In the genomic region with DNA sequence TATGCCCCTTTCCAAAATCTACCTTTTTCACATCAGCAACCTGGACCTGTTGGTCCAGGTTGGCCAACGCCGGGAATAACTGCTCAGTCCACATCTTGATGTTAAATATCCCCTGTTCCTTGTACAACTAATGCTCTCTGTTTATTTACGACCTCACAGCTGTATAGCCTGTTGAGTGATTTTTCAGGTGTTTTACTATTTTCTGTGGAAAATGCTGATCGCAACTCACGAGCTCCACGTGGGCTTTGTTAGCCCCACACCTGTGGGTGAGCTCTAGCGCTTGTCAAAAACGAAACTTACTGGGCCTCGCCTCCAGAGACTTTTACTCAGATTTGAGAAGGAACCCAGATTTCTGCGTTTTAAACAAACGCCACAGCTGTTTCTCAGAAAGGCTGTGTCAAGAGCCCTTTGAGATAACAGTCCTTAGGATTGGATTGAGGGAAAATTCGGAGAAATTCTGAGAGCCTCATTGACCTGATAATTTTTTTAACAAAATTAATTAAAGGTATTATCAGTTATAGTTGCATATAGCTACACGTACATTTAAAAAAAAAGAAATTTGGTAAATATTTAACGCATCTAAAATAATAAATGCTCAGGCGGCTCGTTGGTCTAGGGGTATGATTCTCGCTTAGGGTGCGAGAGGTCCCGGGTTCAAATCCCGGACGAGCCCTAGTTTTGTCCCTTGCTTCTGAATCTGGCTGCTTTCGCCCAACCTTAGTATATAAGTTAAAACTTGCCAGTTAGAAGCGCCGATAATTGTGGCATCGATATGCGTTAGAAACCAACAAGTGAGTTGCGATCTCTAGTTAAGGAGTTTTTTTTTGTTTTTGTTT, we compare ENCODE assay signal across 1 cellular context.
TF ChIP-seq lines count a peak whose summit lies in the region.

No MANE protein-coding gene starts in this region.

TF ChIP-seq in K562, 482 proteins besides CTCF, POLR2A, EP300 and RAD21 (continued from another document and continues in another):
- TF ChIP-seq, protein P1, sequence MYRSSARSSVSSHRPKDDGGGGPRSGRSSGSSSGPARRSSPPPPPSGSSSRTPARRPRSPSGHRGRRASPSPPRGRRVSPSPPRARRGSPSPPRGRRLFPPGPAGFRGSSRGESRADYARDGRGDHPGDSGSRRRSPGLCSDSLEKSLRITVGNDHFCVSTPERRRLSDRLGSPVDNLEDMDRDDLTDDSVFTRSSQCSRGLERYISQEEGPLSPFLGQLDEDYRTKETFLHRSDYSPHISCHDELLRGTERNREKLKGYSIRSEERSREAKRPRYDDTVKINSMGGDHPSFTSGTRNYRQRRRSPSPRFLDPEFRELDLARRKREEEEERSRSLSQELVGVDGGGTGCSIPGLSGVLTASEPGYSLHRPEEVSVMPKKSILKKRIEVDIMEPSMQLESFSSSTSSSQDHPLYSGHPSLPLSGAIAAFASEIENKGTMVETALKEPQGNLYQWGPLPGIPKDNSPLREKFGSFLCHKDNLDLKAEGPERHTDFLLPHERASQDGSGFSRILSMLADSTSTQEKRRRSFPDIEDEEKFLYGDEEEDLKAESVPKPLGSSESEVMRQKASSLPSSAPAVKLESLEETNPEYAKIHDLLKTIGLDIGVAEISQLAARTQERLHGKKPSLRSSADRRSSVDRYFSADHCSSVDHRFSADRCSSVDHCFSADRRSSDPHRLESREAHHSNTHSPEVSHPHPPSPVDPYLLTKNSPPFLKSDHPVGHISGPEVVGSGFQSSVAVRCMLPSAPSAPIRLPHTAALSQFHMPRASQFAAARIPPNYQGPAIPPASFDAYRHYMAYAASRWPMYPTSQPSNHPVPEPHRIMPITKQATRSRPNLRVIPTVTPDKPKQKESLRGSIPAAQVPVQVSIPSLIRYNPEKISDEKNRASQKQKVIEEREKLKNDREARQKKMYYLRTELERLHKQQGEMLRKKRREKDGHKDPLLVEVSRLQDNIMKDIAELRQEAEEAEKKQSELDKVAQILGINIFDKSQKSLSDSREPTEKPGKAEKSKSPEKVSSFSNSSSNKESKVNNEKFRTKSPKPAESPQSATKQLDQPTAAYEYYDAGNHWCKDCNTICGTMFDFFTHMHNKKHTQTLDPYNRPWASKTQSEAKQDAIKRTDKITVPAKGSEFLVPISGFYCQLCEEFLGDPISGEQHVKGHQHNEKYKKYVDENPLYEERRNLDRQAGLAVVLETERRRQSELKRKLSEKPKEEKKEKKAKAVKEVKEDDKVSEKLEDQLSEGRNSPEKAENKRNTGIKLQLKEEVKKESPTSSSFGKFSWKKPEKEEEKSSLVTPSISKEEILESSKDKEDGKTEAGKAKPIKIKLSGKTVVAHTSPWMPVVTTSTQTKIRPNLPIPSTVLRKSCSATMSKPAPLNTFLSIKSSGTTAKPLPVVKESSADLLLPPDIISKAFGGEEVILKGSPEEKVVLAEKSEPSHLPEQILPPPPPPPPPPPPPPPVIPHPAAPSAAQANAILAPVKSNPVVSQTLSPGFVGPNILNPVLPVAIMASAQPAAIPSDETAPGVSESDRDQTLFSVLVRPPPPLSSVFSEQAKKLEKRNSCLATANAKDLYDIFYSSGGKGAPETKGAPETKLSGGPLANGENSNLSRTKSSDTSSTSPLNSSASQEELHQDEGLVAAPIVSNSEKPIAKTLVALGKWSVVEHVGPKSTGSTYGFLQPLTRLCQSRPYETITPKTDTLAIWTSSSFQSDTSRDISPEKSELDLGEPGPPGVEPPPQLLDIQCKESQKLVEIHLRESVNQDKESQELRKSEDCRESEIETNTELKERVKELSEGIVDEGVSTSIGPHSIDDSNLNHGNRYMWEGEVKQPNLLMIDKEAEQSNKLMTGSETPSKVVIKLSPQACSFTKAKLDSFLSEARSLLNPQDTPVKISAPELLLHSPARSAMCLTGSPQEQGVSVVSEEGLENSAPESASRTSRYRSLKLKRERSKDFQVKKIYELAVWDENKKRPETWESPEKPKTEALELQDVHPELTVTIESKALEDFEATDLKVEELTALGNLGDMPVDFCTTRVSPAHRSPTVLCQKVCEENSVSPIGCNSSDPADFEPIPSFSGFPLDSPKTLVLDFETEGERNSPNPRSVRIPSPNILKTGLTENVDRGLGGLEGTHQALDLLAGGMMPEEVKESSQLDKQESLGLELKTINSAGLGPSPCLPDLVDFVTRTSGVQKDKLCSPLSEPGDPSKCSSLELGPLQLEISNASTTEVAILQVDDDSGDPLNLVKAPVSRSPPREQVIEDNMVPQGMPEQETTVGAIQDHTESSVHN (IDR thresholded peaks at IDR 0.05; ENCODE audit: borderline replicate concordance in 1 of 2, low read depth in 1 of 2): peak in 1 of 2 experiments; percentile 18; a peak in 1 of 4 replicates
- TF ChIP-seq FOXK1 (CRISPR knock-in tag; IDR thresholded peaks at IDR 0.05; ENCODE audit: borderline replicate concordance) (no peak), EGR1 (conservative IDR thresholded peaks at IDR 0.05) (no peak), RBM39 (optimal IDR thresholded peaks at IDR 0.05; ENCODE audit: low read depth, low read length) (peak; percentile 68), FOXJ2 (tag; IDR thresholded peaks at IDR 0.05) (peak; percentile 76; the same call in 1 of the 2 replicates), STAG1 (CRISPR knock-in tag; IDR thresholded peaks at IDR 0.05; ENCODE audit: borderline replicate concordance) (no peak), NR1H2 (CRISPR knock-in tag; IDR thresholded peaks at IDR 0.05) (no peak), ZEB2 (IDR thresholded peaks at IDR 0.05) (no peak; the same call in 1 of the 2 replicates), ILK (tag; IDR thresholded peaks at IDR 0.05; ENCODE audit: borderline replicate concordance, low read depth) (no peak), MAX (CRISPR knock-in tag; IDR thresholded peaks at IDR 0.05) (0 out of 2 replicates have a peak, but pooled peaks have one; percentile 16), CUX1 (CRISPR knock-in tag; IDR thresholded peaks at IDR 0.05) (peak; percentile 36; the same call in 1 of the 2 replicates), SREBF2 (CRISPR knock-in tag; IDR thresholded peaks at IDR 0.05) (no peak), HNRNPL (IDR thresholded peaks at IDR 0.05; ENCODE audit: low read depth, low read length) (no peak), L3MBTL2 (IDR thresholded peaks at IDR 0.05) (peak; percentile 29; the same call in 1 of the 2 replicates), BCLAF1 (IDR thresholded peaks at IDR 0.05; ENCODE audit: borderline replicate concordance in 1 of 2, control insufficient read depth in 1 of 2, low read depth in 2 of 2, low read length in 1 of 2) (0 out of 4 replicates have a peak, but pooled peaks of 1 of the 2 experiments have one; percentile 36), NFIC (IDR thresholded peaks at IDR 0.05) (peak; percentile 71), BCL6 (CRISPR knock-in tag; IDR thresholded peaks at IDR 0.05) (no peak), BDP1 (IDR thresholded peaks at IDR 0.05; ENCODE audit: insufficient read depth, insufficient read length) (peak; percentile 32), DACH1 (IDR thresholded peaks at IDR 0.05; ENCODE audit: partially characterized antibody) (peak; percentile 56), GATAD2A (IDR thresholded peaks at IDR 0.05) (no peak), MAFG (tag; conservative IDR thresholded peaks at IDR 0.05) (no peak), PHF21A (IDR thresholded peaks at IDR 0.05; ENCODE audit: borderline replicate concordance, low read depth) (peak; percentile 35; the same call in 1 of the 2 replicates), RBM22 (IDR thresholded peaks at IDR 0.05; ENCODE audit: low read depth, low read length, poor library complexity, severe bottlenecking) (no peak), BHLHE40 (IDR thresholded peaks at IDR 0.05; ENCODE audit: low read length) (no peak), ZFX (CRISPR knock-in tag; IDR thresholded peaks at IDR 0.05) (peak; percentile 24; the same call in 1 of the 2 replicates), CBX8 (IDR thresholded peaks at IDR 0.05; ENCODE audit: borderline replicate concordance, extremely low read depth, low read depth, low read length, poor library complexity, severe bottlenecking) (no peak)
- TF ChIP-seq, protein P2, sequence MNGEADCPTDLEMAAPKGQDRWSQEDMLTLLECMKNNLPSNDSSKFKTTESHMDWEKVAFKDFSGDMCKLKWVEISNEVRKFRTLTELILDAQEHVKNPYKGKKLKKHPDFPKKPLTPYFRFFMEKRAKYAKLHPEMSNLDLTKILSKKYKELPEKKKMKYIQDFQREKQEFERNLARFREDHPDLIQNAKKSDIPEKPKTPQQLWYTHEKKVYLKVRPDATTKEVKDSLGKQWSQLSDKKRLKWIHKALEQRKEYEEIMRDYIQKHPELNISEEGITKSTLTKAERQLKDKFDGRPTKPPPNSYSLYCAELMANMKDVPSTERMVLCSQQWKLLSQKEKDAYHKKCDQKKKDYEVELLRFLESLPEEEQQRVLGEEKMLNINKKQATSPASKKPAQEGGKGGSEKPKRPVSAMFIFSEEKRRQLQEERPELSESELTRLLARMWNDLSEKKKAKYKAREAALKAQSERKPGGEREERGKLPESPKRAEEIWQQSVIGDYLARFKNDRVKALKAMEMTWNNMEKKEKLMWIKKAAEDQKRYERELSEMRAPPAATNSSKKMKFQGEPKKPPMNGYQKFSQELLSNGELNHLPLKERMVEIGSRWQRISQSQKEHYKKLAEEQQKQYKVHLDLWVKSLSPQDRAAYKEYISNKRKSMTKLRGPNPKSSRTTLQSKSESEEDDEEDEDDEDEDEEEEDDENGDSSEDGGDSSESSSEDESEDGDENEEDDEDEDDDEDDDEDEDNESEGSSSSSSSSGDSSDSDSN (IDR thresholded peaks at IDR 0.05; ENCODE audit: borderline replicate concordance in 1 of 2, low read depth in 2 of 2, low read length in 2 of 2): 0 out of 4 replicates have a peak, but pooled peaks have one; percentile 6 to 40
- TF ChIP-seq, protein P3, sequence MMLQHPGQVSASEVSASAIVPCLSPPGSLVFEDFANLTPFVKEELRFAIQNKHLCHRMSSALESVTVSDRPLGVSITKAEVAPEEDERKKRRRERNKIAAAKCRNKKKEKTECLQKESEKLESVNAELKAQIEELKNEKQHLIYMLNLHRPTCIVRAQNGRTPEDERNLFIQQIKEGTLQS (IDR thresholded peaks at IDR 0.05): no peak
- TF ChIP-seq, protein P3 (CRISPR knock-in tag; conservative IDR thresholded peaks at IDR 0.05): no peak
- TF ChIP-seq, protein P4, sequence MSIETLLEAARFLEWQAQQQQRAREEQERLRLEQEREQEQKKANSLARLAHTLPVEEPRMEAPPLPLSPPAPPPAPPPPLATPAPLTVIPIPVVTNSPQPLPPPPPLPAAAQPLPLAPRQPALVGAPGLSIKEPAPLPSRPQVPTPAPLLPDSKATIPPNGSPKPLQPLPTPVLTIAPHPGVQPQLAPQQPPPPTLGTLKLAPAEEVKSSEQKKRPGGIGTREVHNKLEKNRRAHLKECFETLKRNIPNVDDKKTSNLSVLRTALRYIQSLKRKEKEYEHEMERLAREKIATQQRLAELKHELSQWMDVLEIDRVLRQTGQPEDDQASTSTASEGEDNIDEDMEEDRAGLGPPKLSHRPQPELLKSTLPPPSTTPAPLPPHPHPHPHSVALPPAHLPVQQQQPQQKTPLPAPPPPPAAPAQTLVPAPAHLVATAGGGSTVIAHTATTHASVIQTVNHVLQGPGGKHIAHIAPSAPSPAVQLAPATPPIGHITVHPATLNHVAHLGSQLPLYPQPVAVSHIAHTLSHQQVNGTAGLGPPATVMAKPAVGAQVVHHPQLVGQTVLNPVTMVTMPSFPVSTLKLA (conservative IDR thresholded peaks at IDR 0.05): peak; percentile 36 to 55
